12 cellular contexts compared by ENCODE assay signal in the genomic region with DNA sequence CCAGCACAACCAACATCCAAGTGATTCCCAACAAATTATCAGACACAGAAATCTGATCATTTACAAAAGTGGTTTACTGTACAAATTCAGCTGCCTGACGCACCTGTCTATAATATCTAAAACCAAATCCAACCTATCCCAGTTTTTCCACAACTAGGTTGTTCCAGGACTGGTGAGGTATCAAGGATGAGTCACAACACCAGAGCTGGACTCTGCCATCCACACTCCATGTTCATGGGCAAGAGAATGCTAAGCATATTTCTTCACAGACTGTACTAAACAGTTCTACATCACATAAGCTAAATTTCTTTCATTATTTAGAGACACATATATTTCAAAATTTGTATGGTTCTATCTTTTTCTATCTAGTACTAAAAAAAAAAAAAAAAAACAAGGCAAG.
"Had no signal": no experiment of that assay in that cellular context is flagged by ENCODE, and none has a peak within 500 bp of the region (broad histone marks: within the 10 kb centered on the region; RNA-seq: fewer than 3 reads in every experiment).

No MANE protein-coding gene starts in this region.

- H3K27me3 Mint-ChIP-seq: activated CD4-positive, alpha-beta T cell treated with anti-CD3 and anti-CD28 coated beads, Interleukin-2, amount 10 ng/mL, durations not matched to agents 24 days and 14 days; activated T-helper 17 cell treated with anti-CD3 and anti-CD28 coated beads, Interleukin-2, amount 50 U/mL, for 72 hours; naive B cell; stimulated activated memory B cell treated with anti-CD40 and anti-IgM and Interleukin-4, amounts not matched to agents 10 μg/mL and 1 μg/mL and 100 μg/mL, for 72 hours had no signal

- H3K4me1 Mint-ChIP-seq: stimulated activated memory B cell treated with anti-CD40 and anti-IgM and Interleukin-4, amounts not matched to agents 10 μg/mL and 1 μg/mL and 100 μg/mL, for 72 hours had no signal

- H3K27ac ChIP-seq: epithelial cell of prostate, right atrium auricular region, tibial nerve had no signal

- ATAC-seq: activated T-helper 17 cell treated with anti-CD3 and anti-CD28 coated beads, Interleukin-2, amount 50 U/mL, for 72 hours; stimulated activated memory B cell treated with anti-CD40 and anti-IgM and Interleukin-4, amounts not matched to agents 10 μg/mL and 1 μg/mL and 100 μg/mL, for 72 hours had no signal

- H3K27ac Mint-ChIP-seq: activated CD4-positive, alpha-beta T cell treated with anti-CD3 and anti-CD28 coated beads, Interleukin-2, amount 10 ng/mL, durations not matched to agents 24 days and 14 days; activated naive CD4-positive, alpha-beta T cell treated with anti-CD3 and anti-CD28 coated beads for 36 hours; activated T-helper 17 cell treated with anti-CD3 and anti-CD28 coated beads, Interleukin-2, amount 50 U/mL, for 72 hours; stimulated activated memory B cell treated with anti-CD40 and anti-IgM and Interleukin-4, amounts not matched to agents 10 μg/mL and 1 μg/mL and 100 μg/mL, for 72 hours had no signal

- H3K9me3 Mint-ChIP-seq: activated CD4-positive, alpha-beta T cell treated with anti-CD3 and anti-CD28 coated beads, Interleukin-2, amount 10 ng/mL, durations not matched to agents 24 days and 14 days; activated naive CD4-positive, alpha-beta T cell treated with anti-CD3 and anti-CD28 coated beads for 36 hours; activated T-helper 17 cell treated with anti-CD3 and anti-CD28 coated beads, Interleukin-2, amount 50 U/mL, for 72 hours; naive B cell; stimulated activated memory B cell treated with anti-CD40 and anti-IgM and Interleukin-4, amounts not matched to agents 10 μg/mL and 1 μg/mL and 100 μg/mL, for 72 hours had no signal

- H3K4me3 Mint-ChIP-seq: activated CD4-positive, alpha-beta T cell treated with anti-CD3 and anti-CD28 coated beads, Interleukin-2, amount 10 ng/mL, durations not matched to agents 24 days and 14 days; activated naive CD4-positive, alpha-beta T cell treated with anti-CD3 and anti-CD28 coated beads for 36 hours; activated T-helper 17 cell treated with anti-CD3 and anti-CD28 coated beads, Interleukin-2, amount 50 U/mL, for 72 hours; naive B cell; stimulated activated memory B cell treated with anti-CD40 and anti-IgM and Interleukin-4, amounts not matched to agents 10 μg/mL and 1 μg/mL and 100 μg/mL, for 72 hours had no signal

- DNase-seq: activated CD4-positive, alpha-beta T cell treated with anti-CD3 and anti-CD28 coated beads, Interleukin-2, amount 10 ng/mL, durations not matched to agents 24 days and 14 days; activated CD8-positive, alpha-beta memory T cell treated with anti-CD3 and anti-CD28 coated beads for 24 hours; activated naive CD4-positive, alpha-beta T cell treated with anti-CD3 and anti-CD28 coated beads for 36 hours; effector memory CD4-positive, alpha-beta T cell; hippocampal formation; midbrain; naive B cell had no signal

- H3K36me3 Mint-ChIP-seq: naive B cell; stimulated activated memory B cell treated with anti-CD40 and anti-IgM and Interleukin-4, amounts not matched to agents 10 μg/mL and 1 μg/mL and 100 μg/mL, for 72 hours had no signal

- H3K4me3 ChIP-seq: right atrium auricular region, tibial nerve had no signal
